14 cellular contexts compared by ENCODE assay signal in genomic region chr16:89467382-89467781, GRCh38.
"Had no signal": no experiment of that assay in that cellular context is flagged by ENCODE, and none has a peak within 500 bp of the region (broad histone marks: within the 10 kb centered on the region; RNA-seq: fewer than 3 reads in every experiment).

No MANE protein-coding gene starts in this region.

- H3K9me3 Mint-ChIP-seq: activated CD4-positive, alpha-beta memory T cell treated with anti-CD3 and anti-CD28 coated beads for 36 hours; stimulated activated naive CD8-positive, alpha-beta T cell treated with anti-CD3 and anti-CD28 coated beads, Interleukin-15, Interleukin-2, amounts not matched to agents 100 ng/mL and 50 ng/mL, for 24 hours had no signal

- FAIRE-seq: bronchial epithelial cell, TTC549 had no signal

- H3K36me3 Mint-ChIP-seq: activated naive CD8-positive, alpha-beta T cell had no signal

- H3K27me3 ChIP-seq: uterus had no signal

- H3K27ac Mint-ChIP-seq: activated CD4-positive, alpha-beta memory T cell treated with anti-CD3 and anti-CD28 coated beads for 36 hours had no signal

- H3K36me3 ChIP-seq: thoracic aorta, uterus had no signal

- H3K4me3 ChIP-seq: SK-N-MC, thoracic aorta, uterus had no signal

- H3K27ac ChIP-seq: SK-N-MC, thoracic aorta, uterus had no signal

- DNase-seq: activated CD4-positive, alpha-beta memory T cell treated with anti-CD3 and anti-CD28 coated beads for 36 hours; activated effector memory CD4-positive, alpha-beta T cell treated with Interleukin-2 at 50 U/mL for 16 hours; anterior cingulate cortex; foreskin melanocyte; head of caudate nucleus; stimulated activated CD4-positive, alpha-beta T cell treated with anti-CD3 and anti-CD28 coated beads, Interleukin-15, amount 100 ng/mL, for 24 hours; stimulated activated CD4-positive, alpha-beta T cell treated with anti-CD3 and anti-CD28 coated beads, Interleukin-4, amount 100 ng/mL, for 24 hours; uterus had no signal

- H3K4me3 Mint-ChIP-seq: activated CD4-positive, alpha-beta memory T cell treated with anti-CD3 and anti-CD28 coated beads for 36 hours; stimulated activated naive CD8-positive, alpha-beta T cell treated with anti-CD3 and anti-CD28 coated beads, Interleukin-15, Interleukin-2, amounts not matched to agents 100 ng/mL and 50 ng/mL, for 24 hours had no signal

- H3K27me3 Mint-ChIP-seq: activated CD4-positive, alpha-beta memory T cell treated with anti-CD3 and anti-CD28 coated beads for 36 hours; activated naive CD8-positive, alpha-beta T cell; stimulated activated naive CD8-positive, alpha-beta T cell treated with anti-CD3 and anti-CD28 coated beads, Interleukin-15, Interleukin-2, amounts not matched to agents 100 ng/mL and 50 ng/mL, for 24 hours had no signal

- H3K9me3 ChIP-seq: thoracic aorta, uterus had no signal
